1 cellular context compared by ENCODE assay signal in the genomic region with DNA sequence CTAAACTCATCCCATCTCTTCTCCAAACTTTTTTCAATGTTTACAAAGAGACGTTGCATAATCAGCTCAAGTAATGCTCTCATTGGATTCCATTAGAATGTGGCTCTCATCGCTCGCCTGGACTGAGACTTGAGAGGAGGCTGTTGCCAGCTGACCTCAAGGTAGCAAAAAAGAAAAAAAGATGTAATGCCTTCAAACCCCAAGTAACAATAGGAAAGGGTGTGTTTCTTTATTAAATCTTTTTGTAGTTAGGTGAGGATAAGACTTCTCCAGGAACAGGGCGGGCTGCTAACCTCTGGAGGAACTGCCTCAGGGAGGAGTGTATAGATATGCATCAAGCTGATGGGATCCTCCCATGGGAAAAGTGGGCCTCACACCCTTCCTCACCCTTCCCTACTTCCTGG.
TF ChIP-seq lines count a peak whose summit lies in the region.

No MANE protein-coding gene starts in this region.

TF ChIP-seq in HEK293, 187 proteins besides CTCF, POLR2A, EP300 and RAD21:
- TF ChIP-seq, protein P1, sequence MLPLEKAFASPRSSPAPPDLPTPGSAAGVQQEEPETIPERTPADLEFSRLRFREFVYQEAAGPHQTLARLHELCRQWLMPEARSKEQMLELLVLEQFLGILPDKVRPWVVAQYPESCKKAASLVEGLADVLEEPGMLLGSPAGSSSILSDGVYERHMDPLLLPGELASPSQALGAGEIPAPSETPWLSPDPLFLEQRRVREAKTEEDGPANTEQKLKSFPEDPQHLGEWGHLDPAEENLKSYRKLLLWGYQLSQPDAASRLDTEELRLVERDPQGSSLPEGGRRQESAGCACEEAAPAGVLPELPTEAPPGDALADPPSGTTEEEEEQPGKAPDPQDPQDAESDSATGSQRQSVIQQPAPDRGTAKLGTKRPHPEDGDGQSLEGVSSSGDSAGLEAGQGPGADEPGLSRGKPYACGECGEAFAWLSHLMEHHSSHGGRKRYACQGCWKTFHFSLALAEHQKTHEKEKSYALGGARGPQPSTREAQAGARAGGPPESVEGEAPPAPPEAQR (tag by site-specific recombination; IDR thresholded peaks at IDR 0.05), result no peak
- TF ChIP-seq IKZF3 (tag by site-specific recombination; IDR thresholded peaks at IDR 0.05) (0 out of 2 replicates have a peak, but pooled peaks have one; percentile 18), SP3 (tag by site-specific recombination; IDR thresholded peaks at IDR 0.05) (0 out of 2 replicates have a peak, but pooled peaks have one; percentile 14), KLF1 (tag by site-specific recombination; IDR thresholded peaks at IDR 0.05) (peak; percentile 81)
- TF ChIP-seq, protein P2, sequence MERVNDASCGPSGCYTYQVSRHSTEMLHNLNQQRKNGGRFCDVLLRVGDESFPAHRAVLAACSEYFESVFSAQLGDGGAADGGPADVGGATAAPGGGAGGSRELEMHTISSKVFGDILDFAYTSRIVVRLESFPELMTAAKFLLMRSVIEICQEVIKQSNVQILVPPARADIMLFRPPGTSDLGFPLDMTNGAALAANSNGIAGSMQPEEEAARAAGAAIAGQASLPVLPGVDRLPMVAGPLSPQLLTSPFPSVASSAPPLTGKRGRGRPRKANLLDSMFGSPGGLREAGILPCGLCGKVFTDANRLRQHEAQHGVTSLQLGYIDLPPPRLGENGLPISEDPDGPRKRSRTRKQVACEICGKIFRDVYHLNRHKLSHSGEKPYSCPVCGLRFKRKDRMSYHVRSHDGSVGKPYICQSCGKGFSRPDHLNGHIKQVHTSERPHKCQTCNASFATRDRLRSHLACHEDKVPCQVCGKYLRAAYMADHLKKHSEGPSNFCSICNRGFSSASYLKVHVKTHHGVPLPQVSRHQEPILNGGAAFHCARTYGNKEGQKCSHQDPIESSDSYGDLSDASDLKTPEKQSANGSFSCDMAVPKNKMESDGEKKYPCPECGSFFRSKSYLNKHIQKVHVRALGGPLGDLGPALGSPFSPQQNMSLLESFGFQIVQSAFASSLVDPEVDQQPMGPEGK (tag by site-specific recombination; IDR thresholded peaks at IDR 0.05), result 0 out of 2 replicates have a peak, but pooled peaks have one; percentile 1
TF ChIP-seq in HEK293: peak in this region for 4.
